11 cellular contexts compared by ENCODE assay signal in the genomic region with DNA sequence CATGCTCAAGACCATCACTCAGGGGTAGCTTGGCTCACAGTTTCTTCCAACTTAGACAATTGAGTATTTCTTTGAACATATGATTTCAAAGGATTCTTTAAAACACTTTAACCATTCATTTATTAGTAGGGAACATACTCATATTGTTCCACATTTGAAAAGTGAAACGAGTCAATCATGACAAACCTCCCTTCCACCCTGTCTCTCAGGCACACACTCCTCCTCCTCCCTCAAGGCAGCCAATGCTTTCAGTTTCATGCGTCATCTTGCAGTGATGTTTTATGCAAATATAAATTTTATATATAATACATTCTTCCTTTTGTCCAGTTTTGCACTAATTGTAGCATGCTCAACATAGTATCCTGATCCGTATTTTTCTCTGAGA.
DNase-seq lines count a peak whose midpoint lies in the region; ATAC-seq and TF ChIP-seq lines count a peak whose summit lies in the region.
"Had no signal": no experiment of that assay in that cellular context is flagged by ENCODE, and none has a peak within 500 bp of the region (broad histone marks: within the 10 kb centered on the region; RNA-seq: fewer than 3 reads in every experiment).

No MANE protein-coding gene starts in this region.

- no peaks in the 10 kb centered on the region for H3K27me3 ChIP-seq in testis
- H3K27me3 ChIP-seq in adrenal gland: no peaks in the 10 kb centered on the region

- H3K4me3 Mint-ChIP-seq in stimulated activated memory B cell treated with anti-CD40 and anti-IgM and Interleukin-4, amounts not matched to agents 10 μg/mL and 1 μg/mL and 100 μg/mL, for 72 hours: no peak overlapping the region
- H3K4me3 Mint-ChIP-seq: brain had no signal

- no peaks in the 10 kb centered on the region for H3K27me3 Mint-ChIP-seq in stimulated activated memory B cell treated with anti-CD40 and anti-IgM and Interleukin-4, amounts not matched to agents 10 μg/mL and 1 μg/mL and 100 μg/mL, for 72 hours

- peak; percentile 51 for ATAC-seq in GM21576 (IDR thresholded peaks at IDR 0.05; ENCODE audit: unreplicated experiment)
- peak; percentile 64 for ATAC-seq in HG03378 (IDR thresholded peaks at IDR 0.05; ENCODE audit: unreplicated experiment)
- ATAC-seq in stimulated activated memory B cell treated with anti-CD40 and anti-IgM and Interleukin-4, amounts not matched to agents 10 μg/mL and 1 μg/mL and 100 μg/mL, for 72 hours: peak; percentile 75

- H3K4me1 ChIP-seq in testis (no peaks in the 10 kb centered on the region), adrenal gland (replicated peaks in 1 of 2) (peaks cover 0 to 13% of the 10 kb centered on the region in 2 donors)

- peaks cover 60% of the 10 kb centered on the region for H3K4me1 Mint-ChIP-seq in stimulated activated memory B cell treated with anti-CD40 and anti-IgM and Interleukin-4, amounts not matched to agents 10 μg/mL and 1 μg/mL and 100 μg/mL, for 72 hours

- H3K36me3 ChIP-seq in testis (ENCODE audit: low read depth, missing control alignments) (no peaks in the 10 kb centered on the region), adrenal gland (replicated peaks in 1 of 2) (no peaks in the 10 kb centered on the region)

- no peaks in the 10 kb centered on the region for H3K36me3 Mint-ChIP-seq in stimulated activated memory B cell treated with anti-CD40 and anti-IgM and Interleukin-4, amounts not matched to agents 10 μg/mL and 1 μg/mL and 100 μg/mL, for 72 hours
- H3K36me3 Mint-ChIP-seq: brain had no signal

- no peaks in the 10 kb centered on the region for H3K9me3 Mint-ChIP-seq in stimulated activated memory B cell treated with anti-CD40 and anti-IgM and Interleukin-4, amounts not matched to agents 10 μg/mL and 1 μg/mL and 100 μg/mL, for 72 hours
- H3K9me3 Mint-ChIP-seq: brain had no signal

- H3K9me3 ChIP-seq in testis (no peaks in the 10 kb centered on the region), adrenal gland (replicated peaks in 1 of 3) (no peaks in the 10 kb centered on the region)

- TF ChIP-seq POLR2A in testis (IDR thresholded peaks at IDR 0.05): no peak
- no peak for TF ChIP-seq POLR2A in adrenal gland (IDR thresholded peaks at IDR 0.05)

- no peak overlapping the region for H3K27ac ChIP-seq in testis
- no peak overlapping the region for H3K27ac ChIP-seq in adrenal gland
- H3K27ac ChIP-seq: skin epidermis had no signal

- TF ChIP-seq CTCF in testis (IDR thresholded peaks at IDR 0.05) (no peak), adrenal gland (IDR thresholded peaks at IDR 0.05) (no peak)

- peak overlapping the region; percentile 72 for H3K27ac Mint-ChIP-seq in stimulated activated memory B cell treated with anti-CD40 and anti-IgM and Interleukin-4, amounts not matched to agents 10 μg/mL and 1 μg/mL and 100 μg/mL, for 72 hours

- 85 to 86% methylated on average over 3 of the region's 3 CpGs for WGBS in testis, 2 donors
- WGBS in adrenal gland, 4 donors: 79 to 85% (median 81%) methylated on average over 3 of the region's 3 CpGs

- intact Hi-C loops in testis (cut with DNase I; ENCODE audit: low total_unique reads): no loop called here
- intact Hi-C loops in adrenal gland (cut with DNase I): no loop called here

- H3K4me3 ChIP-seq in testis: no peak overlapping the region
- H3K4me3 ChIP-seq in adrenal gland: no peak overlapping the region
- H3K4me3 ChIP-seq: skin epidermis had no signal

- DNase-seq in activated T-cell treated with anti-CD3 and anti-CD28 coated beads for 24 hours (ENCODE audit: low read depth) (peak; percentile 6), DMS79 (lab: John Stamatoyannopoulos, UW) (no peak), testis (no peak), adrenal gland (no peak)
- no peak for DNase-seq in activated T-cell treated with anti-CD3 and anti-CD28 coated beads, Interleukin-2, amount 50 U/mL, for 48 hours
- DNase-seq: mesenchymal stem cell had no signal
